In the genomic region with DNA sequence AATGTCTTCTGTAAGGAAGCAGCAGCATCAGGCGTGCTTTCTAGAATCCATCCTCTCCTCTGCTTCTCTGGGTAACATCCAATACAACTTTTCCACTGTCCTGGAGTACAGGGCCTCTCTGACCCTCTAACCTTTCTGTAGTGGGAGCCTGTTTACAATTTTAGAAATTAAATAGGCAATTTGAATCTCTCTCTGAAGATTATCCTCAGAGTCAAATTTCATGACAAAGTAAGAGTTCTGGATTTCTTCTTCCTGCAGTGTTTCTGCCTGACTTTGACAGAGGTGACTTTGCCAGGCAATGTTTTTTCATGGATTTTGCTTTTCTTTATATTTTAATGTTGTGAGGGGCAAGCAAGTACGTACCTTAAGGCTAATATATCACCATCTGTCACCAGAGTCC, we compare ENCODE assay signal across 8 cellular contexts.
"Had no signal": no experiment of that assay in that cellular context is flagged by ENCODE, and none has a peak within 500 bp of the region (broad histone marks: within the 10 kb centered on the region; RNA-seq: fewer than 3 reads in every experiment).

No MANE protein-coding gene starts in this region.

- H3K9me3 Mint-ChIP-seq: HFFc6, IgD-negative memory B cell had no signal

- H3K9me3 ChIP-seq: HAP-1 had no signal

- H3K36me3 Mint-ChIP-seq: IgD-negative memory B cell had no signal

- H3K4me3 Mint-ChIP-seq: HFFc6, IgD-negative memory B cell had no signal

- H3K27ac Mint-ChIP-seq: HFFc6, IgD-negative memory B cell had no signal

- DNase-seq: GOT3, H7, HFFc6, KBM-7 had no signal

- H3K4me1 ChIP-seq: HAP-1 had no signal

- H3K4me3 ChIP-seq: HAP-1 had no signal

- ATAC-seq: HCT116 had no signal

- H3K27ac ChIP-seq: HL-60 had no signal

- H3K4me1 Mint-ChIP-seq: IgD-negative memory B cell had no signal

- H3K36me3 ChIP-seq: HAP-1 had no signal

- H3K27me3 Mint-ChIP-seq: IgD-negative memory B cell had no signal
